10 cellular contexts compared by ENCODE assay signal in genomic region chr5:10699987-10700386, GRCh38.
A peak's percentile ranks its signal among the peaks of the same experiment; 100 is the strongest.
DNase-seq lines count a peak whose midpoint lies in the region; ATAC-seq and TF ChIP-seq lines count a peak whose summit lies in the region.
"Had no signal": no experiment of that assay in that cellular context is flagged by ENCODE, and none has a peak within 500 bp of the region (broad histone marks: within the 10 kb centered on the region; RNA-seq: fewer than 3 reads in every experiment).

No MANE protein-coding gene starts in this region.

- H3K27me3 ChIP-seq in DND-41 (ENCODE audit: insufficient read depth, low read length, poor library complexity) (no peaks in the 10 kb centered on the region), OCI-LY3 (ENCODE audit: low read depth, low read length) (no peaks in the 10 kb centered on the region; the same call in 1 of the 2 replicates)

- DNase-seq in DND-41: peak; percentile 15
- no peak for DNase-seq in NCI-H345 treated with DMSO at 0.1 percent for 48 hours (lab: John Stamatoyannopoulos, UW; ENCODE audit: unreplicated experiment)
- no peak for DNase-seq in T-helper 9 cell
- DNase-seq in NCI-H1694 (lab: John Stamatoyannopoulos, UW): no peak
- DNase-seq in activated naive CD4-positive, alpha-beta T cell (lab: John Stamatoyannopoulos, UW): no peak
- DNase-seq: activated T-cell treated with anti-CD3 and anti-CD28 coated beads for 4 hours, SHP77 had no signal

- H3K9ac ChIP-seq in DND-41 (ENCODE audit: low read depth, low read length): no peak overlapping the region
- H3K9ac ChIP-seq in OCI-LY3 (ENCODE audit: low read length): 0 out of 2 replicates have a peak overlapping the region, but pooled peaks have one; percentile 15

- peaks cover 25% of the 10 kb centered on the region; the same call in 1 of the 2 replicates for H3K36me3 ChIP-seq in DND-41 (ENCODE audit: insufficient read depth, low read length)
- H3K36me3 ChIP-seq in OCI-LY3 (replicated peaks; ENCODE audit: low read depth, low read length): no peaks in the 10 kb centered on the region

- H3K4me2 ChIP-seq in DND-41 (ENCODE audit: insufficient read depth, low read length): no peak overlapping the region
- H3K4me2 ChIP-seq in OCI-LY3 (ENCODE audit: low read length): peak overlapping the region; percentile 58

- ATAC-seq in DND-41 (ENCODE audit: insufficient read depth, low read depth): peak; percentile 52
- ATAC-seq in GM19397 (IDR thresholded peaks at IDR 0.05; ENCODE audit: unreplicated experiment): peak; percentile 62
- peak; percentile 63 for ATAC-seq in HG02943 (IDR thresholded peaks at IDR 0.05; ENCODE audit: low read depth, unreplicated experiment)

- H2AFZ ChIP-seq in DND-41 (ENCODE audit: low read depth, low read length) (no peak overlapping the region), OCI-LY3 (ENCODE audit: low read depth, low read length) (no peak overlapping the region)

- no peak overlapping the region for H3K4me3 ChIP-seq in DND-41 (ENCODE audit: low read depth in 1 of 2, low read length in 2 of 2)
- peak overlapping the region; percentile 29; the same call in 1 of the 2 replicates for H3K4me3 ChIP-seq in OCI-LY3 (ENCODE audit: low read length)

- no peak for TF ChIP-seq CTCF in DND-41 (IDR thresholded peaks at IDR 0.05; ENCODE audit: borderline replicate concordance, extremely low read depth, low read length, poor library complexity, severe bottlenecking)
- TF ChIP-seq CTCF in OCI-LY3 (IDR thresholded peaks at IDR 0.05; ENCODE audit: low read depth, low read length): no peak

- H3K27ac ChIP-seq in DND-41 (ENCODE audit: low read length): no peak overlapping the region
- peak overlapping the region; percentile 64 for H3K27ac ChIP-seq in OCI-LY3 (ENCODE audit: low read length)

- H3K79me2 ChIP-seq in DND-41 (ENCODE audit: insufficient read depth, low read length): peaks cover 18% of the 10 kb centered on the region; the same call in 1 of the 2 replicates
- no peaks in the 10 kb centered on the region; the same call in 1 of the 2 replicates for H3K79me2 ChIP-seq in OCI-LY3 (ENCODE audit: low read length)

- H4K20me1 ChIP-seq in DND-41 (ENCODE audit: insufficient read depth, low read length) (peaks cover 72% of the 10 kb centered on the region), OCI-LY3 (ENCODE audit: insufficient read depth, low read length) (0 out of 2 replicates have a peak, but pooled peaks cover 5% of the 10 kb centered on the region)

- H3K4me1 ChIP-seq in DND-41 (ENCODE audit: insufficient read depth, low read length) (no peaks in the 10 kb centered on the region), OCI-LY3 (ENCODE audit: low read length) (peaks cover 70% of the 10 kb centered on the region)

- H3K9me3 ChIP-seq in DND-41 (ENCODE audit: insufficient read depth, low read length, severe bottlenecking) (no peaks in the 10 kb centered on the region), OCI-LY3 (ENCODE audit: insufficient read depth, low read length) (no peaks in the 10 kb centered on the region)
